In genomic region chr6:136405410-136406029, GRCh38 we compare ENCODE assay signal across 16 cellular contexts.
DNase-seq lines count a peak whose midpoint lies in the region; ATAC-seq and TF ChIP-seq lines count a peak whose summit lies in the region.
"Had no signal": no experiment of that assay in that cellular context is flagged by ENCODE, and none has a peak within 500 bp of the region (broad histone marks: within the 10 kb centered on the region; RNA-seq: fewer than 3 reads in every experiment).

No MANE protein-coding gene starts in this region.

- no peaks in the 10 kb centered on the region for H3K27me3 ChIP-seq in BLaER1 treated with 17β-estradiol and CSF1 and Interleukin-3, amounts not matched to agents 10 nM and 100 nM
- no peaks in the 10 kb centered on the region for H3K27me3 ChIP-seq in lower lobe of right lung (ENCODE audit: low read depth)
- H3K27me3 ChIP-seq in tibial artery, result no peaks in the 10 kb centered on the region

- TF ChIP-seq POLR2A in NB4 (IDR thresholded peaks at IDR 0.05; ENCODE audit: extremely low read depth, insufficient read length), result no peak

- H3K9me3 ChIP-seq in BLaER1 treated with 17β-estradiol and CSF1 and Interleukin-3, amounts not matched to agents 10 nM and 100 nM (replicated peaks in 1 of 11), result no peaks in the 10 kb centered on the region; a peak in 2 of 22 replicates
- H3K9me3 ChIP-seq in lower lobe of right lung, result no peaks in the 10 kb centered on the region
- H3K9me3 ChIP-seq in tibial artery, result no peaks in the 10 kb centered on the region

- H3K27ac ChIP-seq in BLaER1 treated with 17β-estradiol and CSF1 and Interleukin-3, amounts not matched to agents 10 nM and 100 nM, result peak overlapping the region in 8 of 11 experiments; percentile 14 to 76 (median 47); a peak in 9 of 22 replicates
- H3K27ac ChIP-seq in lower lobe of right lung (no peak overlapping the region), tibial artery (no peak overlapping the region)

- peak; percentile 76 to 80 for ATAC-seq in lower lobe of right lung
- no peak for ATAC-seq in GM18511 (IDR thresholded peaks at IDR 0.05; ENCODE audit: unreplicated experiment)

- H4K20me1 ChIP-seq in BLaER1 treated with 17β-estradiol and CSF1 and Interleukin-3, amounts not matched to agents 10 nM and 100 nM, result no peaks in the 10 kb centered on the region

- no peak overlapping the region for H3K4me3 ChIP-seq in BLaER1 treated with 17β-estradiol and CSF1 and Interleukin-3, amounts not matched to agents 10 nM and 100 nM
- H3K4me3 ChIP-seq in NB4 (ENCODE audit: low read depth, low read length) (no peak overlapping the region), cardiac fibroblast (replicated peaks in 1 of 2; ENCODE audit: low read depth in 2 of 2, low read length in 2 of 2) (no peak overlapping the region), lower lobe of right lung (no peak overlapping the region), tibial artery (no peak overlapping the region)

- TF ChIP-seq CTCF in NB4 (IDR thresholded peaks at IDR 0.05; ENCODE audit: low read depth, low read length) (no peak), cardiac fibroblast (IDR thresholded peaks at IDR 0.05; ENCODE audit: low read depth, low read length) (no peak), lower lobe of right lung (IDR thresholded peaks at IDR 0.05) (no peak), tibial artery (IDR thresholded peaks at IDR 0.05) (no peak)

- H3K4me1 ChIP-seq in BLaER1 treated with 17β-estradiol and CSF1 and Interleukin-3, amounts not matched to agents 10 nM and 100 nM, result peaks cover 16 to 78% (median 45%) of the 10 kb centered on the region in 10 experiments
- H3K4me1 ChIP-seq in lower lobe of right lung (peaks cover 3% of the 10 kb centered on the region), tibial artery (peaks cover 0 to 17% (median 4%) of the 10 kb centered on the region in 4 donors)

- DNase-seq in NB4 (ENCODE audit: low read depth) (peak; percentile 83), cardiac fibroblast (ENCODE audit: low read depth in 2 of 2) (peak; percentile 13 to 30), lower lobe of right lung (peak; percentile 51), NCI-H748 treated with DMSO at 0.1 percent for 48 hours (lab: John Stamatoyannopoulos, UW) (no peak), tibial artery (no peak), iPS-NIHi7 (ENCODE audit: extremely low spot score) (no peak)
- DNase-seq: ACHN; activated CD4-positive, alpha-beta T cell treated with anti-CD3 and anti-CD28 coated beads for 48 hours; activated naive CD8-positive, alpha-beta T cell treated with anti-CD3 and anti-CD28 coated beads, Interleukin-2, amount 10 ng/mL, durations not matched to agents 7 days and 5 days; central memory CD4-positive, alpha-beta T cell; NCI-H2029 treated with DMSO at 0.1 percent for 48 hours; Right ventricle myocardium superior; stimulated activated CD4-positive, alpha-beta T cell treated with anti-CD3 and anti-CD28 coated beads, Interleukin-12 subunit alpha, Interleukin-12 subunit beta, amount 100 ng/mL, for 4 hours; T-helper 9 cell had no signal

- H3K36me3 ChIP-seq in BLaER1 treated with 17β-estradiol and CSF1 and Interleukin-3, amounts not matched to agents 10 nM and 100 nM, result no peaks in the 10 kb centered on the region
- H3K36me3 ChIP-seq in lower lobe of right lung (no peaks in the 10 kb centered on the region), tibial artery (no peaks in the 10 kb centered on the region)

- no peak overlapping the region for H3K9ac ChIP-seq in BLaER1 treated with 17β-estradiol and CSF1 and Interleukin-3, amounts not matched to agents 10 nM and 100 nM

- H3K4me2 ChIP-seq in BLaER1 treated with 17β-estradiol and CSF1 and Interleukin-3, amounts not matched to agents 10 nM and 100 nM, result peak overlapping the region in 8 of 11 experiments; percentile 22 to 71 (median 62); a peak in 14 of 22 replicates

- intact Hi-C loops in lower lobe of right lung (cut with DNase I), result no loop called here
- intact Hi-C loops in tibial artery (cut with DNase I; ENCODE audit: low total_unique reads), result no loop called here

Comparison
In these comparisons a context has a peak if more than half of its experiments do, and no peak if none do; other contexts are left out.
1. H3K27ac ChIP-seq: peak in BLaER1 treated with 17β-estradiol and CSF1 and Interleukin-3, amounts not matched to agents 10 nM and 100 nM (8 of 11); none in lower lobe of right lung (single experiment) and tibial artery (0 of 2).
2. DNase-seq: peak in NB4 (single experiment), cardiac fibroblast (2 of 2) and lower lobe of right lung (single experiment); none in NCI-H748 treated with DMSO at 0.1 percent for 48 hours (single experiment), tibial artery (0 of 2) and iPS-NIHi7 (single experiment).